1 cellular context compared by ENCODE assay signal in the genomic region with DNA sequence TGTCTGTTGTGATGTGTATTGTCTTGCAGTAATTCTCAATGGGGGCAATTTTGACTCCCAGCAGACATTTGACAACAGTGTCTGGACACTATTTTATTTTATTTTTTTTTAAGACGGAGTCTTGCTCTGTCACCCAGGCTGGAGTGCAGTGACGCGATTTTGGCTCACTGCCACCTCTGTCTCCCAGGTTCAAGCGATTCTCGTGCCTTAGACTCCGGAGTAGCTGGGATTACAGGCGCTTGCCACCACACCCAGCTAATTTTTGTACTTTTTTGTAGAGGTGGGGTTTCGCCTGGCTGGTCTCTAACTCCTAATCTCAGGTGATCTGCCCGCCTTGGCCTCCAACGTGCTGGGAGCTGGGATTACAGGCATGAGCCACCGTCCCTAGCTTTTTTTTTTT.
TF ChIP-seq lines count a peak whose summit lies in the region.

No MANE protein-coding gene starts in this region.

TF ChIP-seq in HepG2, 621 proteins besides CTCF, POLR2A, EP300 and RAD21:
- TF ChIP-seq ZNF660 (CRISPR knock-in tag; IDR thresholded peaks at IDR 0.05; ENCODE audit: borderline replicate concordance, low read depth) (no peak), SMAD9 (CRISPR knock-in tag; IDR thresholded peaks at IDR 0.05) (no peak), ZNF556 (CRISPR knock-in tag; IDR thresholded peaks at IDR 0.05; ENCODE audit: borderline replicate concordance) (no peak), MTA1 (CRISPR knock-in tag; IDR thresholded peaks at IDR 0.05; ENCODE audit: borderline replicate concordance) (no peak), ZNF335 (CRISPR knock-in tag; IDR thresholded peaks at IDR 0.05) (no peak), MAFG (CRISPR knock-in tag; IDR thresholded peaks at IDR 0.05) (no peak), ZNF746 (CRISPR knock-in tag; IDR thresholded peaks at IDR 0.05) (no peak), RBFOX2 (IDR thresholded peaks at IDR 0.05; ENCODE audit: low read depth, low read length) (no peak), ATRX (CRISPR knock-in tag; IDR thresholded peaks at IDR 0.05; ENCODE audit: borderline replicate concordance) (no peak), ZSCAN9 (CRISPR knock-in tag; IDR thresholded peaks at IDR 0.05; ENCODE audit: borderline replicate concordance) (no peak), ETV5 (CRISPR knock-in tag; IDR thresholded peaks at IDR 0.05; ENCODE audit: borderline replicate concordance) (no peak), GABPB1 (CRISPR knock-in tag; IDR thresholded peaks at IDR 0.05) (no peak), PAWR (CRISPR knock-in tag; IDR thresholded peaks at IDR 0.05; ENCODE audit: borderline replicate concordance) (no peak), ARNT2 (CRISPR knock-in tag; IDR thresholded peaks at IDR 0.05; ENCODE audit: low read depth) (no peak)
- TF ChIP-seq, protein P1, sequence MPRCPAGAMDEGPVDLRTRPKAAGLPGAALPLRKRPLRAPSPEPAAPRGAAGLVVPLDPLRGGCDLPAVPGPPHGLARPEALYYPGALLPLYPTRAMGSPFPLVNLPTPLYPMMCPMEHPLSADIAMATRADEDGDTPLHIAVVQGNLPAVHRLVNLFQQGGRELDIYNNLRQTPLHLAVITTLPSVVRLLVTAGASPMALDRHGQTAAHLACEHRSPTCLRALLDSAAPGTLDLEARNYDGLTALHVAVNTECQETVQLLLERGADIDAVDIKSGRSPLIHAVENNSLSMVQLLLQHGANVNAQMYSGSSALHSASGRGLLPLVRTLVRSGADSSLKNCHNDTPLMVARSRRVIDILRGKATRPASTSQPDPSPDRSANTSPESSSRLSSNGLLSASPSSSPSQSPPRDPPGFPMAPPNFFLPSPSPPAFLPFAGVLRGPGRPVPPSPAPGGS (CRISPR knock-in tag; IDR thresholded peaks at IDR 0.05) = no peak
- TF ChIP-seq, protein P2, sequence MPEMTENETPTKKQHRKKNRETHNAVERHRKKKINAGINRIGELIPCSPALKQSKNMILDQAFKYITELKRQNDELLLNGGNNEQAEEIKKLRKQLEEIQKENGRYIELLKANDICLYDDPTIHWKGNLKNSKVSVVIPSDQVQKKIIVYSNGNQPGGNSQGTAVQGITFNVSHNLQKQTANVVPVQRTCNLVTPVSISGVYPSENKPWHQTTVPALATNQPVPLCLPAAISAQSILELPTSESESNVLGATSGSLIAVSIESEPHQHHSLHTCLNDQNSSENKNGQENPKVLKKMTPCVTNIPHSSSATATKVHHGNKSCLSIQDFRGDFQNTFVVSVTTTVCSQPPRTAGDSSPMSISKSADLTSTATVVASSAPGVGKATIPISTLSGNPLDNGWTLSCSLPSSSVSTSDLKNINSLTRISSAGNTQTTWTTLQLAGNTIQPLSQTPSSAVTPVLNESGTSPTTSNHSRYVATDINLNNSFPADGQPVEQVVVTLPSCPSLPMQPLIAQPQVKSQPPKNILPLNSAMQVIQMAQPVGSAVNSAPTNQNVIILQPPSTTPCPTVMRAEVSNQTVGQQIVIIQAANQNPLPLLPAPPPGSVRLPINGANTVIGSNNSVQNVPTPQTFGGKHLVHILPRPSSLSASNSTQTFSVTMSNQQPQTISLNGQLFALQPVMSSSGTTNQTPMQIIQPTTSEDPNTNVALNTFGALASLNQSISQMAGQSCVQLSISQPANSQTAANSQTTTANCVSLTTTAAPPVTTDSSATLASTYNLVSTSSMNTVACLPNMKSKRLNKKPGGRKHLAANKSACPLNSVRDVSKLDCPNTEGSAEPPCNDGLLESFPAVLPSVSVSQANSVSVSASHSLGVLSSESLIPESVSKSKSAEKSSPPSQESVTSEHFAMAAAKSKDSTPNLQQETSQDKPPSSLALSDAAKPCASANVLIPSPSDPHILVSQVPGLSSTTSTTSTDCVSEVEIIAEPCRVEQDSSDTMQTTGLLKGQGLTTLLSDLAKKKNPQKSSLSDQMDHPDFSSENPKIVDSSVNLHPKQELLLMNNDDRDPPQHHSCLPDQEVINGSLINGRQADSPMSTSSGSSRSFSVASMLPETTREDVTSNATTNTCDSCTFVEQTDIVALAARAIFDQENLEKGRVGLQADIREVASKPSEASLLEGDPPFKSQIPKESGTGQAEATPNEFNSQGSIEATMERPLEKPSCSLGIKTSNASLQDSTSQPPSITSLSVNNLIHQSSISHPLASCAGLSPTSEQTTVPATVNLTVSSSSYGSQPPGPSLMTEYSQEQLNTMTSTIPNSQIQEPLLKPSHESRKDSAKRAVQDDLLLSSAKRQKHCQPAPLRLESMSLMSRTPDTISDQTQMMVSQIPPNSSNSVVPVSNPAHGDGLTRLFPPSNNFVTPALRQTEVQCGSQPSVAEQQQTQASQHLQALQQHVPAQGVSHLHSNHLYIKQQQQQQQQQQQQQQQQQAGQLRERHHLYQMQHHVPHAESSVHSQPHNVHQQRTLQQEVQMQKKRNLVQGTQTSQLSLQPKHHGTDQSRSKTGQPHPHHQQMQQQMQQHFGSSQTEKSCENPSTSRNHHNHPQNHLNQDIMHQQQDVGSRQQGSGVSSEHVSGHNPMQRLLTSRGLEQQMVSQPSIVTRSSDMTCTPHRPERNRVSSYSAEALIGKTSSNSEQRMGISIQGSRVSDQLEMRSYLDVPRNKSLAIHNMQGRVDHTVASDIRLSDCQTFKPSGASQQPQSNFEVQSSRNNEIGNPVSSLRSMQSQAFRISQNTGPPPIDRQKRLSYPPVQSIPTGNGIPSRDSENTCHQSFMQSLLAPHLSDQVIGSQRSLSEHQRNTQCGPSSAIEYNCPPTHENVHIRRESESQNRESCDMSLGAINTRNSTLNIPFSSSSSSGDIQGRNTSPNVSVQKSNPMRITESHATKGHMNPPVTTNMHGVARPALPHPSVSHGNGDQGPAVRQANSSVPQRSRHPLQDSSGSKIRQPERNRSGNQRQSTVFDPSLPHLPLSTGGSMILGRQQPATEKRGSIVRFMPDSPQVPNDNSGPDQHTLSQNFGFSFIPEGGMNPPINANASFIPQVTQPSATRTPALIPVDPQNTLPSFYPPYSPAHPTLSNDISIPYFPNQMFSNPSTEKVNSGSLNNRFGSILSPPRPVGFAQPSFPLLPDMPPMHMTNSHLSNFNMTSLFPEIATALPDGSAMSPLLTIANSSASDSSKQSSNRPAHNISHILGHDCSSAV (CRISPR knock-in tag; IDR thresholded peaks at IDR 0.05; ENCODE audit: borderline replicate concordance) = no peak
- TF ChIP-seq, protein P3, sequence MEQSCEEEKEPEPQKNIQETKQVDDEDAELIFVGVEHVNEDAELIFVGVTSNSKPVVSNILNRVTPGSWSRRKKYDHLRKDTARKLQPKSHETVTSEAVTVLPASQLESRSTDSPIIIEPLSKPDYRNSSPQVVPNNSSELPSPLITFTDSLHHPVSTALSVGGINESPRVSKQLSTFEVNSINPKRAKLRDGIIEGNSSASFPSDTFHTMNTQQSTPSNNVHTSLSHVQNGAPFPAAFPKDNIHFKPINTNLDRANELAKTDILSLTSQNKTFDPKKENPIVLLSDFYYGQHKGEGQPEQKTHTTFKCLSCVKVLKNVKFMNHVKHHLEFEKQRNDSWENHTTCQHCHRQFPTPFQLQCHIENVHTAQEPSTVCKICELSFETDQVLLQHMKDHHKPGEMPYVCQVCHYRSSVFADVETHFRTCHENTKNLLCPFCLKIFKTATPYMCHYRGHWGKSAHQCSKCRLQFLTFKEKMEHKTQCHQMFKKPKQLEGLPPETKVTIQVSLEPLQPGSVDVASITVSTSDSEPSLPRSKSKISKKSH (CRISPR knock-in tag; IDR thresholded peaks at IDR 0.05; ENCODE audit: borderline replicate concordance) = no peak
